Comparison of ENCODE assay signal across 33 cellular contexts in genomic region chr5:42898760-42899159, GRCh38.
"Had no signal": no experiment of that assay in that cellular context is flagged by ENCODE, and none has a peak within 500 bp of the region (broad histone marks: within the 10 kb centered on the region; RNA-seq: fewer than 3 reads in every experiment).

No MANE protein-coding gene starts in this region.

- H3K4me1 ChIP-seq: adrenal gland, body of pancreas, breast epithelium had no signal

- H3K27ac ChIP-seq: adrenal gland, body of pancreas, brain microvascular endothelial cell, breast epithelium, VCaP had no signal

- H3K27me3 ChIP-seq: adrenal gland, body of pancreas, brain microvascular endothelial cell, breast epithelium had no signal

- H3K9me3 ChIP-seq: adrenal gland, body of pancreas, breast epithelium had no signal

- FAIRE-seq: astrocyte, TTC549 had no signal

- ATAC-seq: activated CD8-positive, alpha-beta T cell treated with anti-CD3 and anti-CD28 coated beads for 36 hours; activated naive CD4-positive, alpha-beta T cell treated with anti-CD3 and anti-CD28 coated beads, Interleukin-2, amount 50 U/mL, for 72 hours; activated T-cell treated with anti-CD3 and anti-CD28 coated beads, Interleukin-2, amount 50 U/mL, for 4 hours; activated T-cell treated with anti-CD3 and anti-CD28 coated beads, Interleukin-2, amount 50 U/mL, for 72 hours; activated T-helper 17 cell treated with anti-CD3 and anti-CD28 coated beads, Interleukin-2, amount 50 U/mL, for 72 hours; body of pancreas had no signal

- H3K36me3 ChIP-seq: adrenal gland, brain microvascular endothelial cell, breast epithelium had no signal

- DNase-seq: activated B cell treated with CpG ODN at 0.5 μM for 24 hours; activated CD4-positive, alpha-beta memory T cell treated with anti-CD3 and anti-CD28 coated beads for 36 hours; activated CD4-positive, alpha-beta T cell treated with anti-CD3 and anti-CD28 coated beads for 4 hours; activated CD4-positive, alpha-beta T cell treated with anti-CD3 and anti-CD28 coated beads, Interleukin-2, amount 10 ng/mL, durations not matched to agents 24 days and 14 days; activated CD4-positive, alpha-beta T cell treated with anti-CD3 and anti-CD28 coated beads, Interleukin-2, amount 50 U/mL, for 1 hour; activated CD4-positive, alpha-beta T cell treated with anti-CD3 and anti-CD28 coated beads, Interleukin-2, amount 50 U/mL, for 4 hours; activated CD4-positive, CD25-positive, alpha-beta regulatory T cell treated with anti-CD3 and anti-CD28 coated beads, Interleukin-2, amount 50 U/mL, for 72 hours; activated CD8-positive, alpha-beta memory T cell treated with anti-CD3 and anti-CD28 coated beads, Interleukin-2, amount 50 U/mL, for 4 hours; activated CD8-positive, alpha-beta T cell treated with anti-CD3 and anti-CD28 coated beads for 36 hours; activated effector memory CD4-positive, alpha-beta T cell treated with anti-CD3 and anti-CD28 coated beads, Interleukin-2, amount 50 U/mL, for 16 hours; activated gamma-delta T cell treated with Interleukin-2 at 50 U/mL for 16 hours; activated naive CD4-positive, alpha-beta T cell; activated naive CD4-positive, alpha-beta T cell treated with anti-CD3 and anti-CD28 coated beads for 36 hours; activated naive CD4-positive, alpha-beta T cell treated with anti-CD3 and anti-CD28 coated beads, Interleukin-2, amount 50 U/mL, for 16 hours; activated naive CD8-positive, alpha-beta T cell treated with anti-CD3 and anti-CD28 coated beads for 36 hours; activated T-cell treated with anti-CD3 and anti-CD28 coated beads for 4 hours; activated T-cell treated with anti-CD3 and anti-CD28 coated beads, Interleukin-2, amount 50 U/mL, for 1 hour; activated T-cell treated with anti-CD3 and anti-CD28 coated beads, Interleukin-2, amount 50 U/mL, for 4 hours; activated T-cell treated with anti-CD3 and anti-CD28 coated beads, Interleukin-2, amount 50 U/mL, for 72 hours; adrenal gland; amniotic stem cell; aorta; body of pancreas; brain microvascular endothelial cell; central memory CD4-positive, alpha-beta T cell; T-helper 2 cell; T-helper 9 cell had no signal

- H3K4me3 ChIP-seq: adrenal gland, body of pancreas, breast epithelium had no signal
